In the genomic region with DNA sequence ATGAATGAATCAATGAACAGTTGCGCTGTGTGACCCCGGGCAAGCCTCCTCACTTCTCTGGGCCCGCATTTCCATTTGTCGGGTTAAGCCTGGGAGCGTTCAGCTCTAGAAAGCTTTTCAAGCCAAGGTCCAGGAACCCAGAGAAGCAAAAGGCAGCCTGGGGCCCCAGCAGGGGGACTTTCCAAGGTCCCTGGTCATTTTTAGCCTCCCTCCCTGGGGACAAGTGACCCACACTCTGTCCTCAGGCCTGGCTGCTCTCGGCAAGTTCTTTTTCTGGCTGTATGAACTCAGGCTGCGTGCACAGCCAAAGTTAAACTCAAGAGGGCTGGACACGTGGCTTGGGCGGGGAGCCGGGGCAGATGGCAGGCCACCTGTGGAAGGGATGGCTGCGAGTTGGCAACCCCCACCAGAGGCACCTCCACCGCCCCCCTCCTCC, we compare ENCODE assay signal across 19 cellular contexts. TPM values are rescaled to one million over a fixed set of nuclear protein-coding genes. Genes with fewer than 3 reads are reported as not detected.
DNase-seq lines count a peak whose midpoint lies in the region; FAIRE-seq and TF ChIP-seq lines count a peak whose summit lies in the region.
"Had no signal": no experiment of that assay in that cellular context is flagged by ENCODE, and none has a peak within 500 bp of the region (broad histone marks: within the 10 kb centered on the region; RNA-seq: fewer than 3 reads in every experiment).

No MANE protein-coding gene starts in this region.

- H3K36me3 ChIP-seq in BE2C (no peaks in the 10 kb centered on the region), ascending aorta (no peaks in the 10 kb centered on the region), right atrium auricular region (no peaks in the 10 kb centered on the region)
- H3K36me3 ChIP-seq: SJCRH30 had no signal

- peak overlapping the region; percentile 26 to 60 for H3K27ac ChIP-seq in ascending aorta
- peak overlapping the region; percentile 90 to 91 for H3K27ac ChIP-seq in right atrium auricular region
- H3K27ac ChIP-seq: HL-60 had no signal

- peak; percentile 22 for DNase-seq in BE2C
- peak; percentile 65 for DNase-seq in GM12865 (ENCODE audit: low read depth)
- DNase-seq in ascending aorta (ENCODE audit: low spot score in 2 of 2) = no peak
- DNase-seq in right atrium auricular region (ENCODE audit: low spot score) = no peak
- no peak for DNase-seq in GM19240 (ENCODE audit: insufficient read length, low spot score)
- DNase-seq in COR-L47 (lab: John Stamatoyannopoulos, UW) = no peak
- DNase-seq in GM19239 (ENCODE audit: insufficient read length, low spot score) = no peak
- no peak for DNase-seq in activated CD4-positive, CD25-positive, alpha-beta regulatory T cell (lab: John Stamatoyannopoulos, UW)
- DNase-seq: activated CD4-positive, CD25-positive, alpha-beta regulatory T cell treated with anti-CD3 and anti-CD28 coated beads, Interleukin-2, amount 50 U/mL, for 72 hours; H7; MV-4-11; SJCRH30 had no signal

- no peaks in the 10 kb centered on the region for H3K9me3 ChIP-seq in BE2C
- H3K9me3 ChIP-seq in ascending aorta = no peaks in the 10 kb centered on the region
- no peaks in the 10 kb centered on the region for H3K9me3 ChIP-seq in right atrium auricular region
- H3K9me3 ChIP-seq: SJCRH30 had no signal

- intact Hi-C loops in ascending aorta (cut with DNase I) = no loop called here

- H3K4me3 ChIP-seq in BE2C (ENCODE audit: low read depth, low read length) (no peak overlapping the region), GM12865 (ENCODE audit: low read depth, low read length) (no peak overlapping the region), ascending aorta (no peak overlapping the region), right atrium auricular region (no peak overlapping the region)
- H3K4me3 ChIP-seq: SJCRH30 had no signal

- no peaks in the 10 kb centered on the region for H3K27me3 ChIP-seq in BE2C
- no peaks in the 10 kb centered on the region for H3K27me3 ChIP-seq in ascending aorta
- no peaks in the 10 kb centered on the region for H3K27me3 ChIP-seq in right atrium auricular region
- H3K27me3 ChIP-seq: SJCRH30 had no signal

- FAIRE-seq in GM19239 (lab: Jason Lieb, UNC) = no peak
- FAIRE-seq: astrocyte, endothelial cell of umbilical vein had no signal

- no peak for TF ChIP-seq CTCF in BE2C (IDR thresholded peaks at IDR 0.05; ENCODE audit: low read depth, low read length)
- no peak for TF ChIP-seq CTCF in GM12865 (IDR thresholded peaks at IDR 0.05; ENCODE audit: insufficient read depth, low read depth, low read length, missing control alignments)
- no peak for TF ChIP-seq CTCF in ascending aorta (IDR thresholded peaks at IDR 0.05)
- TF ChIP-seq CTCF in right atrium auricular region (IDR thresholded peaks at IDR 0.05) = peak in 1 of 2 donors; percentile 13

- H3K4me1 ChIP-seq in BE2C = peaks cover 45% of the 10 kb centered on the region
- H3K4me1 ChIP-seq in ascending aorta = peaks cover 20 to 34% of the 10 kb centered on the region in 2 donors
- H3K4me1 ChIP-seq in right atrium auricular region = peaks cover 0 to 69% of the 10 kb centered on the region in 2 donors

RNA-seq across cellular contexts. Expression of gene CIBAR2, which starts 41.4 kb away (rescaled TPM):
- polyA plus RNA-seq in BE2C (2012; ENCODE audit: insufficient read depth, insufficient read length, low read depth) = not detected
- not detected for total RNA-seq in ascending aorta
- total RNA-seq in right atrium auricular region = not detected
- total RNA-seq: astrocyte; endothelial cell of umbilical vein; fibroblast of villous mesenchyme; H7; left lobe of liver; osteocyte; T-helper 2 cell treated with Interferon-gamma antibody and Interleukin-4, amounts not matched to agents 100 ng/mL and 5 ng/mL, for 36 hours had no signal

Comparison
In these comparisons a context has a peak if more than half of its experiments do, and no peak if none do; other contexts are left out.
1. DNase-seq: peak in BE2C (single experiment) and GM12865 (single experiment); none in ascending aorta (0 of 2), right atrium auricular region (single experiment), GM19240 (single experiment), COR-L47 (single experiment), GM19239 (single experiment) and activated CD4-positive, CD25-positive, alpha-beta regulatory T cell (0 of 4).